In genomic region chr15:64847016-64847415, GRCh38 we compare ENCODE assay signal across 15 cellular contexts. TPM values are rescaled to one million over a fixed set of nuclear protein-coding genes. Genes with fewer than 3 reads are reported as not detected.
DNase-seq lines count a peak whose midpoint lies in the region; ATAC-seq and TF ChIP-seq lines count a peak whose summit lies in the region.
"Had no signal": no experiment of that assay in that cellular context is flagged by ENCODE, and none has a peak within 500 bp of the region (broad histone marks: within the 10 kb centered on the region; RNA-seq: fewer than 3 reads in every experiment).

No MANE protein-coding gene starts in this region.

- H3K27ac ChIP-seq in tibial artery = peak overlapping the region; percentile 96 to 97

- H3K36me3 Mint-ChIP-seq in activated T-cell treated with anti-CD3 and anti-CD28 coated beads, Interleukin-2, amount 50 U/mL, for 72 hours (ENCODE audit: insufficient read depth in 2 of 2) = peaks cover 11% of the 10 kb centered on the region in 2 donors
- H3K36me3 Mint-ChIP-seq in activated B cell treated with CpG ODN at 0.5 μM for 24 hours (ENCODE audit: low read depth) (peaks cover 62% of the 10 kb centered on the region), memory B cell (peaks cover 25% of the 10 kb centered on the region)

- peaks cover 44% of the 10 kb centered on the region for H3K4me1 Mint-ChIP-seq in activated T-cell treated with anti-CD3 and anti-CD28 coated beads, Interleukin-2, amount 50 U/mL, for 72 hours (ENCODE audit: low read depth)
- H3K4me1 Mint-ChIP-seq in activated B cell treated with CpG ODN at 0.5 μM for 24 hours (peaks cover 84% of the 10 kb centered on the region), memory B cell (peaks cover 60% of the 10 kb centered on the region)

- TF ChIP-seq CTCF in activated B cell treated with CpG ODN at 0.5 μM for 24 hours (IDR thresholded peaks at IDR 0.05) = no peak
- TF ChIP-seq CTCF in tibial artery (IDR thresholded peaks at IDR 0.05) = no peak

- H3K36me3 ChIP-seq in tibial artery = peaks cover 13 to 23% (median 20%) of the 10 kb centered on the region in 3 donors

- H3K4me1 ChIP-seq in tibial artery = peaks cover 0 to 74% (median 53%) of the 10 kb centered on the region in 4 donors

- H3K27me3 Mint-ChIP-seq in activated T-cell treated with anti-CD3 and anti-CD28 coated beads, Interleukin-2, amount 50 U/mL, for 72 hours (ENCODE audit: low read depth) = no peaks in the 10 kb centered on the region
- H3K27me3 Mint-ChIP-seq in activated B cell treated with CpG ODN at 0.5 μM for 24 hours (no peaks in the 10 kb centered on the region), memory B cell (no peaks in the 10 kb centered on the region)
- H3K27me3 Mint-ChIP-seq: activated naive CD8-positive, alpha-beta T cell treated with anti-CD3 and anti-CD28 coated beads, Interleukin-2, amount 50 U/mL, for 24 hours; type B pancreatic cell had no signal

- H3K9me3 ChIP-seq in tibial artery = no peaks in the 10 kb centered on the region

- H3K27me3 ChIP-seq in tibial artery = no peaks in the 10 kb centered on the region

- no peaks in the 10 kb centered on the region for H3K9me3 Mint-ChIP-seq in activated T-cell treated with anti-CD3 and anti-CD28 coated beads, Interleukin-2, amount 50 U/mL, for 72 hours
- no peaks in the 10 kb centered on the region for H3K9me3 Mint-ChIP-seq in activated B cell treated with CpG ODN at 0.5 μM for 24 hours
- no peaks in the 10 kb centered on the region for H3K9me3 Mint-ChIP-seq in memory B cell
- H3K9me3 Mint-ChIP-seq: activated naive CD8-positive, alpha-beta T cell treated with anti-CD3 and anti-CD28 coated beads, Interleukin-2, amount 50 U/mL, for 24 hours; type B pancreatic cell had no signal

- ATAC-seq in activated T-cell treated with anti-CD3 and anti-CD28 coated beads, Interleukin-2, amount 50 U/mL, for 72 hours (replicated peaks in 1 of 2) = no peak
- ATAC-seq in activated B cell treated with CpG ODN at 0.5 μM for 24 hours (ENCODE audit: low read depth) (no peak), memory B cell (ENCODE audit: low read depth) (no peak), HG03378 (IDR thresholded peaks at IDR 0.05; ENCODE audit: unreplicated experiment) (no peak), HG03342 (IDR thresholded peaks at IDR 0.05; ENCODE audit: unreplicated experiment) (no peak)
- ATAC-seq: activated naive CD8-positive, alpha-beta T cell treated with anti-CD3 and anti-CD28 coated beads, Interleukin-2, amount 50 U/mL, for 24 hours had no signal

- POLR2A ChIA-PET in activated B cell treated with CpG ODN at 0.5 μM for 24 hours (lab: Charles Lee) = interaction anchor here (0.5 to 6.9 kb wide), 7 partner anchors 10 to 153 kb away, joined by 3 to 117 read pairs (median 5); no protein-coding TSS in a partner anchor

- intact Hi-C loops in activated B cell treated with CpG ODN at 0.5 μM for 24 hours (cut with micrococcal nuclease) = loop anchor here (10.0 kb wide), 1 partner anchor 752 kb away; the partner anchor contains the start of genes CIAO2A and SNX1
- intact Hi-C loops in tibial artery (cut with DNase I; ENCODE audit: low total_unique reads) = loop anchor here (10.0 kb wide), 1 partner anchor 48 kb away; no protein-coding TSS in a partner anchor

- no peak overlapping the region for H3K4me3 Mint-ChIP-seq in activated T-cell treated with anti-CD3 and anti-CD28 coated beads, Interleukin-2, amount 50 U/mL, for 72 hours
- H3K4me3 Mint-ChIP-seq in activated B cell treated with CpG ODN at 0.5 μM for 24 hours (peak overlapping the region; percentile 95), memory B cell (peak overlapping the region; percentile 44)
- H3K4me3 Mint-ChIP-seq: activated naive CD8-positive, alpha-beta T cell treated with anti-CD3 and anti-CD28 coated beads, Interleukin-2, amount 50 U/mL, for 24 hours; type B pancreatic cell had no signal

- peak overlapping the region; percentile 66 for H3K27ac Mint-ChIP-seq in activated T-cell treated with anti-CD3 and anti-CD28 coated beads, Interleukin-2, amount 50 U/mL, for 72 hours
- peak overlapping the region; percentile 66 for H3K27ac Mint-ChIP-seq in activated B cell treated with CpG ODN at 0.5 μM for 24 hours
- H3K27ac Mint-ChIP-seq in memory B cell = peak overlapping the region; percentile 63
- H3K27ac Mint-ChIP-seq: activated naive CD8-positive, alpha-beta T cell treated with anti-CD3 and anti-CD28 coated beads, Interleukin-2, amount 50 U/mL, for 24 hours; type B pancreatic cell had no signal

- no peak for DNase-seq in activated T-cell treated with anti-CD3 and anti-CD28 coated beads, Interleukin-2, amount 50 U/mL, for 72 hours
- DNase-seq in activated T-cell treated with anti-CD3 and anti-CD28 coated beads, Interleukin-2, amount 50 U/mL, for 1 hour = no peak
- no peak for DNase-seq in activated B cell treated with CpG ODN at 0.5 μM for 24 hours
- DNase-seq in memory B cell (ENCODE audit: low spot score in 2 of 2) = no peak
- DNase-seq in tibial artery = no peak
- no peak for DNase-seq in middle frontal gyrus (ENCODE audit: extremely low spot score, low spot score)
- DNase-seq: activated CD4-positive, alpha-beta T cell treated with anti-CD3 and anti-CD28 coated beads for 4 hours; activated naive CD8-positive, alpha-beta T cell treated with anti-CD3 and anti-CD28 coated beads, Interleukin-2, amount 50 U/mL, for 24 hours; caudate nucleus; NK-92 treated with Interleukin-12 subunit alpha and Interleukin-12 subunit beta, amount 100 ng/mL, for 24 hours; stimulated activated CD4-positive, alpha-beta T cell treated with anti-CD3 and anti-CD28 coated beads, Interleukin-4, amount 100 ng/mL, for 24 hours; T1000 had no signal

- CTCF ChIA-PET in activated B cell treated with CpG ODN at 0.5 μM for 24 hours (lab: Charles Lee) = interaction anchor here (1.3 kb wide), 1 partner anchor 58 kb away, joined by 3 read pairs; no protein-coding TSS in a partner anchor

- H3K4me3 ChIP-seq in tibial artery = no peak overlapping the region

RNA-seq across cellular contexts. Expression of gene PLEKHO2, which starts 5.3 kb away (rescaled TPM):
- total RNA-seq in activated T-cell treated with anti-CD3 and anti-CD28 coated beads, Interleukin-2, amount 50 U/mL, for 72 hours = 10 to 100 TPM; 14.3 to 15.3 TPM
- total RNA-seq in activated B cell treated with CpG ODN at 0.5 μM for 24 hours = 36.5 and 38.1 TPM in 2 replicates

RNA-seq across cellular contexts. Expression of gene PIF1, which starts 21.6 kb away (rescaled TPM):
- 10 to 100 TPM; 33.3 to 39.7 TPM for total RNA-seq in activated T-cell treated with anti-CD3 and anti-CD28 coated beads, Interleukin-2, amount 50 U/mL, for 72 hours
- 3.3 and 5.5 TPM in 2 replicates for total RNA-seq in activated B cell treated with CpG ODN at 0.5 μM for 24 hours

Comparison
In these comparisons a context has a peak if more than half of its experiments do, and no peak if none do; other contexts are left out.
1. H3K4me3 Mint-ChIP-seq: peak in activated B cell treated with CpG ODN at 0.5 μM for 24 hours (single experiment) and memory B cell (single experiment); none in activated T-cell treated with anti-CD3 and anti-CD28 coated beads, Interleukin-2, amount 50 U/mL, for 72 hours (0 of 2).
2. Peak in every context shown above with its lines, with median percentiles within 50 percentile points of each other: H3K27ac Mint-ChIP-seq.